Comparison of ENCODE assay signal across 16 cellular contexts in the genomic region with DNA sequence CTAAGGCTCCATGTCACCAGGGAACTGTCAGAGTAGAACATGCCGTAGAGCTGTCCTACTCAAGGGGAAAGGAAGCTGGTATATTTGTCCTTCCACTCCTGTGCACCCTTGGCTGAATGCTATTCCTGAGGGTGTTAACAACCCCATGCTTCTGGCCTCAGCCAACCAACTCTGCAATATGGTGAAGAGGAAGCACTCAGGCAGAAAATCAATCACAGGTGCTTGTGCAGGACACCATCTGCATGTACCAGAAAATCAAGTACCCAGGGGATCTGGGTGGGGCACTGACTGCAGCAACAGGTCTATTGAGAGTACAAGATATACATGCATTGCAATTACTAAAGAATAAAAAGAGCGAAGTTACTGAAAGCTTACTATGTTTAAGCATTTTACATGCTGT. TPM values are rescaled to one million over a fixed set of nuclear protein-coding genes. Genes with fewer than 3 reads are reported as not detected.
DNase-seq lines count a peak whose midpoint lies in the region; ATAC-seq and TF ChIP-seq lines count a peak whose summit lies in the region.
"Had no signal": no experiment of that assay in that cellular context is flagged by ENCODE, and none has a peak within 500 bp of the region (broad histone marks: within the 10 kb centered on the region; RNA-seq: fewer than 3 reads in every experiment).

No MANE protein-coding gene starts in this region.

- H3K4me3 Mint-ChIP-seq in activated CD4-positive, alpha-beta T cell treated with anti-CD3 and anti-CD28 coated beads, Interleukin-2, amount 10 ng/mL, durations not matched to agents 7 days and 5 days: no peak overlapping the region
- H3K4me3 Mint-ChIP-seq: activated T-cell treated with anti-CD3 and anti-CD28 coated beads, Interleukin-2, amount 50 U/mL, for 4 hours; central memory CD8-positive, alpha-beta T cell had no signal

- H3K27me3 ChIP-seq in Peyer's patch (no peaks in the 10 kb centered on the region), lower lobe of right lung (ENCODE audit: low read depth) (no peaks in the 10 kb centered on the region)
- H3K27me3 ChIP-seq: ovary, upper lobe of left lung had no signal

- 78 to 93% methylated on average over 2 of the region's 2 CpGs for WGBS in lower leg skin, 2 donors

- H3K36me3 Mint-ChIP-seq in activated CD4-positive, alpha-beta T cell treated with anti-CD3 and anti-CD28 coated beads, Interleukin-2, amount 10 ng/mL, durations not matched to agents 7 days and 5 days (ENCODE audit: low read depth): peaks cover 11% of the 10 kb centered on the region

- H3K27me3 Mint-ChIP-seq in activated CD4-positive, alpha-beta T cell treated with anti-CD3 and anti-CD28 coated beads, Interleukin-2, amount 10 ng/mL, durations not matched to agents 7 days and 5 days: no peaks in the 10 kb centered on the region
- H3K27me3 Mint-ChIP-seq: central memory CD8-positive, alpha-beta T cell had no signal

- H3K4me3 ChIP-seq in Peyer's patch (no peak overlapping the region), lower leg skin (ENCODE audit: low read depth, poor library complexity, severe bottlenecking) (no peak overlapping the region), lower lobe of right lung (no peak overlapping the region)
- H3K4me3 ChIP-seq: ovary, SK-N-MC, upper lobe of left lung had no signal

- TF ChIP-seq CTCF in Peyer's patch (IDR thresholded peaks at IDR 0.05) (no peak), lower leg skin (IDR thresholded peaks at IDR 0.05) (no peak), lower lobe of right lung (IDR thresholded peaks at IDR 0.05) (no peak)

- intact Hi-C loops in lower leg skin (cut with DNase I; ENCODE audit: low total_unique reads): no loop called here
- intact Hi-C loops in lower lobe of right lung (cut with DNase I): no loop called here

- H3K36me3 ChIP-seq in Peyer's patch: no peaks in the 10 kb centered on the region
- H3K36me3 ChIP-seq in lower lobe of right lung: no peaks in the 10 kb centered on the region
- H3K36me3 ChIP-seq: ovary, upper lobe of left lung had no signal

- CTCF ChIA-PET in activated CD4-positive, alpha-beta T cell treated with anti-CD3 and anti-CD28 coated beads, Interleukin-2, amount 10 ng/mL, durations not matched to agents 7 days and 5 days (lab: Charles Lee): interaction anchor here (1.3 to 1.5 kb wide), 3 partner anchors 10 to 14 kb away, joined by 3 to 6 read pairs (median 4); no protein-coding TSS in a partner anchor

- H3K4me1 Mint-ChIP-seq in activated CD4-positive, alpha-beta T cell treated with anti-CD3 and anti-CD28 coated beads, Interleukin-2, amount 10 ng/mL, durations not matched to agents 7 days and 5 days: peaks cover 76% of the 10 kb centered on the region

- POLR2A ChIA-PET in activated CD4-positive, alpha-beta T cell treated with anti-CD3 and anti-CD28 coated beads, Interleukin-2, amount 10 ng/mL, durations not matched to agents 7 days and 5 days (lab: Charles Lee): no interaction called here

- H3K4me1 ChIP-seq in Peyer's patch: peaks cover 0 to 24% (median 10%) of the 10 kb centered on the region in 4 donors
- peaks cover 10% of the 10 kb centered on the region for H3K4me1 ChIP-seq in lower lobe of right lung

- TF ChIP-seq POLR2A in Peyer's patch (IDR thresholded peaks at IDR 0.05) (no peak), lower leg skin (IDR thresholded peaks at IDR 0.05) (no peak)

- peak overlapping the region in 1 of 4 donors; percentile 46 for H3K27ac ChIP-seq in Peyer's patch
- no peak overlapping the region for H3K27ac ChIP-seq in lower lobe of right lung
- H3K27ac ChIP-seq: ovary, SK-N-MC, upper lobe of left lung had no signal

- H3K27ac Mint-ChIP-seq in activated CD4-positive, alpha-beta T cell treated with anti-CD3 and anti-CD28 coated beads, Interleukin-2, amount 10 ng/mL, durations not matched to agents 7 days and 5 days: peak overlapping the region; percentile 43

- DNase-seq in activated CD4-positive, alpha-beta T cell treated with anti-CD3 and anti-CD28 coated beads, Interleukin-2, amount 10 ng/mL, durations not matched to agents 7 days and 5 days: no peak
- DNase-seq in activated CD4-positive, alpha-beta T cell treated with anti-CD3 and anti-CD28 coated beads, Interleukin-2, amount 50 U/mL, for 48 hours: no peak
- peak; percentile 86 for DNase-seq in NCI-H2029 treated with DMSO at 0.1 percent for 48 hours (lab: John Stamatoyannopoulos, UW)
- DNase-seq in Peyer's patch: peak in 2 of 3 donors; percentile 66 to 73
- no peak for DNase-seq in lower leg skin (ENCODE audit: low spot score in 2 of 2)
- DNase-seq in HuH-7.5 (ENCODE audit: low spot score): no peak
- no peak for DNase-seq in lower lobe of right lung
- no peak for DNase-seq in midbrain (lab: John Stamatoyannopoulos, UW)
- DNase-seq: activated CD4-positive, alpha-beta T cell treated with anti-CD3 and anti-CD28 coated beads for 48 hours; activated T-cell treated with anti-CD3 and anti-CD28 coated beads, Interleukin-2, amount 50 U/mL, for 4 hours; left cardiac atrium; ovary; stimulated activated naive CD8-positive, alpha-beta T cell treated with anti-CD3 and anti-CD28 coated beads, Interleukin-15, Interleukin-2, amounts not matched to agents 100 U/mL and 50 U/mL, for 24 hours; upper lobe of left lung had no signal

- ATAC-seq in lower lobe of right lung: no peak
- ATAC-seq: activated T-cell treated with anti-CD3 and anti-CD28 coated beads, Interleukin-2, amount 50 U/mL, for 4 hours; left cardiac atrium; stimulated activated naive CD8-positive, alpha-beta T cell treated with anti-CD3 and anti-CD28 coated beads, Interleukin-15, Interleukin-2, amounts not matched to agents 100 U/mL and 50 U/mL, for 24 hours had no signal

- H3K9me3 Mint-ChIP-seq in activated CD4-positive, alpha-beta T cell treated with anti-CD3 and anti-CD28 coated beads, Interleukin-2, amount 10 ng/mL, durations not matched to agents 7 days and 5 days: peaks cover 13% of the 10 kb centered on the region
- H3K9me3 Mint-ChIP-seq: activated T-cell treated with anti-CD3 and anti-CD28 coated beads, Interleukin-2, amount 50 U/mL, for 4 hours; central memory CD8-positive, alpha-beta T cell had no signal

- H3K9me3 ChIP-seq in Peyer's patch (no peaks in the 10 kb centered on the region), lower lobe of right lung (no peaks in the 10 kb centered on the region)
- H3K9me3 ChIP-seq: ovary, upper lobe of left lung had no signal

RNA-seq across cellular contexts. Expression of gene NEK6, which starts 51.4 kb away (rescaled TPM):
- total RNA-seq in activated CD4-positive, alpha-beta T cell treated with anti-CD3 and anti-CD28 coated beads, Interleukin-2, amount 10 ng/mL, durations not matched to agents 7 days and 5 days: 1 to 10 TPM; 7.0 to 8.0 TPM
- total RNA-seq in Peyer's patch (10 to 100 TPM; 38.4 to 77.6 (median 46.9) TPM), lower leg skin (10 to 100 TPM in 2 of 4 donors, 1 to 10 TPM in 2; 6.0 to 14.7 (median 9.1) TPM), lower lobe of right lung (125 TPM)

Comparison
In these comparisons a context has a peak if more than half of its experiments do, and no peak if none do; other contexts are left out.
1. DNase-seq: peak in NCI-H2029 treated with DMSO at 0.1 percent for 48 hours (single experiment) and Peyer's patch (2 of 3); none in activated CD4-positive, alpha-beta T cell treated with anti-CD3 and anti-CD28 coated beads, Interleukin-2, amount 10 ng/mL, durations not matched to agents 7 days and 5 days (single experiment), activated CD4-positive, alpha-beta T cell treated with anti-CD3 and anti-CD28 coated beads, Interleukin-2, amount 50 U/mL, for 48 hours (0 of 2), lower leg skin (0 of 2), HuH-7.5 (single experiment), lower lobe of right lung (single experiment) and midbrain (single experiment).